ENCODE assay signal across 16 cellular contexts in the genomic region with DNA sequence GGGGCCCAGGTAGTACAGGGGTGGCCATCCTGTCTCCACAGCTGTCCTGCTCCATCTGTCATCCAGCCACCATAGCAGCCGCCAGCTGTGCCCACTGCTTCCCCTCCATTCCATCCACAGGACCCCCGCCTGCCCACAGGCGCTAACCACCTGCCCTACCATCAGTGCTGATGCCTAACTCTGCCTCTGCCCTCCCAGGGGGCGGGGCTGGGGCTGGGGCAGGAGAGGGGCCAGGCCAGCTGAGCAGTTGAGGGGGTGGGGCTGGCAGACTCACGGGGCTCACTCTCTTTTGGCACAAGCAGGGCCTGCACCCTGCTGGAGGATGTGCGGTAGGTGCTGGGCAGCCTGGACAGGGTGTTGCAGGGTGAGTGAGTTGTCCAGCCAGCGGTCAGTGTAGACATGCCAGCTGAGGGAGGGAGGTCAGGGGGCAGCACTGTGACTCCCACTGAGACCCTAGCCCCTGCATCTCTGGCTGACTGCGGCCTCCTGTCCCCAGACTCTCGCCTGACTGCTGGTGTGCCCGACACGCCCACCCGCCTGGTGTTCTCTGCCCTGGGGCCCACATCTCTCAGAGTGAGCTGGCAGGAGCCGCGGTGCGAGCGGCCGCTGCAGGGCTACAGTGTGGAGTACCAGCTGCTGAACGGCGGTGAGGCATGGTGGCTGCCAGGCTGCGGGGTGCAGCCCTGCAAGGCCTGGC. TPM values are rescaled to one million over a fixed set of nuclear protein-coding genes. Genes with fewer than 3 reads are reported as not detected.
A peak's percentile ranks its signal among the peaks of the same experiment; 100 is the strongest.
DNase-seq lines count a peak whose midpoint lies in the region; ATAC-seq and TF ChIP-seq lines count a peak whose summit lies in the region.
"Had no signal": no experiment of that assay in that cellular context is flagged by ENCODE, and none has a peak within 500 bp of the region (broad histone marks: within the 10 kb centered on the region; RNA-seq: fewer than 3 reads in every experiment).

No MANE protein-coding gene starts in this region.

- no peak overlapping the region for H2BK12ac ChIP-seq in H9 (ENCODE audit: insufficient read length, low read depth, low read length)

- no peak overlapping the region for H3K4me2 ChIP-seq in H9 (ENCODE audit: insufficient read depth, insufficient read length, low read length)

- H3K18ac ChIP-seq in H9 (ENCODE audit: insufficient read length, low read depth, low read length), result no peak overlapping the region

- H4K91ac ChIP-seq in H9 (ENCODE audit: insufficient read length, low read depth, low read length), result no peak overlapping the region

- no peak overlapping the region for H3K4ac ChIP-seq in H9 (ENCODE audit: low read depth, low read length)

- H3K14ac ChIP-seq in H9 (ENCODE audit: insufficient read depth, low read length), result no peak overlapping the region

- H2BK20ac ChIP-seq in H9 (ENCODE audit: low read depth, low read length, poor library complexity, severe bottlenecking), result no peak overlapping the region

- H3T11ph ChIP-seq in H9 (ENCODE audit: low read length), result no peak overlapping the region

- no peak overlapping the region for H2BK5ac ChIP-seq in H9 (ENCODE audit: insufficient read length, low read length)

- H2BK120ac ChIP-seq in H9 (ENCODE audit: low read depth, low read length, poor library complexity, severe bottlenecking), result no peak overlapping the region

- H4K5ac ChIP-seq in H9 (ENCODE audit: insufficient read length, low read depth, low read length), result no peak overlapping the region

- H3K9ac ChIP-seq in H9 (ENCODE audit: extremely low read depth, insufficient read length, low read length), result no peak overlapping the region
- H3K9ac ChIP-seq: parathyroid adenoma had no signal

- no peaks in the 10 kb centered on the region; a peak in 1 of 5 replicates for H3K9me3 Mint-ChIP-seq in H9
- H3K9me3 Mint-ChIP-seq: HFFc6 had no signal

- H4K8ac ChIP-seq in H9 (replicated peaks; ENCODE audit: insufficient read length, low read depth, low read length), result no peak overlapping the region

- H2AFZ ChIP-seq in H9 (ENCODE audit: low read length), result no peak overlapping the region
- H2AFZ ChIP-seq: parathyroid adenoma had no signal

- no peak for ATAC-seq in HG03354 (IDR thresholded peaks at IDR 0.05; ENCODE audit: poor library complexity, severe bottlenecking, unreplicated experiment)
- ATAC-seq: gastroesophageal sphincter, left lung had no signal

- TF ChIP-seq CTCF in H9 (conservative IDR thresholded peaks at IDR 0.05), result no peak

- H3K79me2 ChIP-seq in H9 (ENCODE audit: insufficient read depth, low read length), result no peaks in the 10 kb centered on the region
- H3K79me2 ChIP-seq: parathyroid adenoma had no signal

- H3K9me3 ChIP-seq in H9 (ENCODE audit: control insufficient read depth, low read depth, low read length), result no peaks in the 10 kb centered on the region
- H3K9me3 ChIP-seq: adrenal gland, gastroesophageal sphincter, left lung had no signal

- H3K27me3 Mint-ChIP-seq in H9 (ENCODE audit: low read depth), result peaks cover 12% of the 10 kb centered on the region

- no peak overlapping the region for H2BK15ac ChIP-seq in H9 (ENCODE audit: low read depth, low read length)

- no peaks in the 10 kb centered on the region for H3K79me1 ChIP-seq in H9 (ENCODE audit: insufficient read depth, low read depth, low read length, poor library complexity, severe bottlenecking)

- peaks cover 8 to 17% of the 10 kb centered on the region in 2 experiments for H3K4me1 Mint-ChIP-seq in H9

- H3K23me2 ChIP-seq in H9 (ENCODE audit: insufficient read length, low read depth, low read length, poor library complexity, severe bottlenecking), result peaks cover 3% of the 10 kb centered on the region

- H3K4me3 Mint-ChIP-seq in H9, result no peak overlapping the region; a peak in 1 of 5 replicates

- H3K27me3 ChIP-seq in H9 (ENCODE audit: insufficient read depth, low read length), result no peaks in the 10 kb centered on the region
- H3K27me3 ChIP-seq: adrenal gland, gastroesophageal sphincter, left lung had no signal

- H3K27ac ChIP-seq in H9 (ENCODE audit: insufficient read length, low read depth, low read length), result no peak overlapping the region
- H3K27ac ChIP-seq: adrenal gland, left lung, parathyroid adenoma, SK-N-MC had no signal

- no peak overlapping the region for H3K23ac ChIP-seq in H9 (ENCODE audit: insufficient read length, low read depth, low read length)

- no CpG with 5 or more reads among the region's 20 CpGs for WGBS in H9 (ENCODE audit: extremely low coverage, insufficient read length, low lambda C conversion rate)

- H3K56ac ChIP-seq in H9 (ENCODE audit: insufficient read length, low read depth, low read length), result no peak overlapping the region

- DNase-seq in DMS53 (lab: John Stamatoyannopoulos, UW) (peak; percentile 44), DMS53 treated with DMSO at 0.1 percent for 48 hours (lab: John Stamatoyannopoulos, UW; ENCODE audit: unreplicated experiment) (no peak), H9 (peak; percentile 60), T1000 (lab: John Stamatoyannopoulos, UW) (peak; percentile 78), myocyte (ENCODE audit: low read depth) (peak; percentile 71), HPDE6-E6E7 (ENCODE audit: extremely low spot score) (no peak), T-helper 9 cell (no peak)
- DNase-seq: adrenal gland; HFFc6; NCI-H510A; stimulated activated CD4-positive, alpha-beta T cell treated with anti-CD3 and anti-CD28 coated beads, Interleukin-4, amount 100 ng/mL, for 4 hours had no signal

- H3K36me3 Mint-ChIP-seq in H9 (ENCODE audit: insufficient read depth in 1 of 3, low read depth in 3 of 3), result peaks cover 0 to 2% (median 0%) of the 10 kb centered on the region in 3 experiments; a peak in 1 of 7 replicates

- H2AK5ac ChIP-seq in H9 (ENCODE audit: insufficient read length, low read length), result no peak overlapping the region

- no peaks in the 10 kb centered on the region for H4K20me1 ChIP-seq in H9 (ENCODE audit: control insufficient read depth, insufficient read depth, insufficient read length)

- H3K27ac Mint-ChIP-seq in H9, result no peak overlapping the region

- H3K4me1 ChIP-seq in H9 (ENCODE audit: insufficient read depth, low read length), result no peaks in the 10 kb centered on the region; the same call in 1 of the 2 replicates

RNA-seq across cellular contexts. Expression of a gene that starts 9.6 kb away (rescaled TPM):
- total RNA-seq in H9 (2021) (36.7 and 38.4 TPM in 2 replicates), myocyte (18.5 and 24.0 TPM in 2 replicates)
- 35.6 TPM for polyA plus RNA-seq in myocyte (2012)

RNA-seq across cellular contexts. Expression of a gene that starts 29.3 kb away (rescaled TPM):
- 35.6 and 36.4 TPM in 2 replicates for total RNA-seq in H9 (2021)
- 12.7 and 23.6 TPM in 2 replicates for total RNA-seq in myocyte
- polyA plus RNA-seq in myocyte (2012), result 17.6 TPM

RNA-seq across cellular contexts. Expression of a gene that starts 34.1 kb away (rescaled TPM):
- 3.9 and 5.3 TPM in 2 replicates for total RNA-seq in H9 (2021)
- 0.13 TPM in 1 of 2 replicates, not detected in the other for total RNA-seq in myocyte
- 1.5 TPM for polyA plus RNA-seq in myocyte (2012)

Comparison
In these comparisons a context has a peak if more than half of its experiments do, and no peak if none do; other contexts are left out.
1. DNase-seq: peak in DMS53 (single experiment), H9 (single experiment), T1000 (single experiment) and myocyte (single experiment); none in DMS53 treated with DMSO at 0.1 percent for 48 hours (single experiment), HPDE6-E6E7 (single experiment) and T-helper 9 cell (single experiment).